34 cellular contexts compared by ENCODE assay signal in genomic region chr2:191833356-191833755, GRCh38. TPM values are rescaled to one million over a fixed set of nuclear protein-coding genes. Genes with fewer than 3 reads are reported as not detected.
"Had no signal": no experiment of that assay in that cellular context is flagged by ENCODE, and none has a peak within 500 bp of the region (broad histone marks: within the 10 kb centered on the region; RNA-seq: fewer than 3 reads in every experiment).

No MANE protein-coding gene starts in this region.

- H2AFZ ChIP-seq: PC-9 had no signal

- H3K27me3 ChIP-seq: SJCRH30 had no signal

- FAIRE-seq: RCC 7860 had no signal

- H3K4me1 ChIP-seq: SJCRH30 had no signal

- H3K27ac ChIP-seq: KMS-11, PC-9, RWPE1, SJCRH30, SK-N-MC had no signal

- DNase-seq: Karpas-422, KBM-7, MM.1S, MV-4-11, NCI-H1092, NCI-H1105, NCI-H1417 treated with DMSO at 0.1 percent for 48 hours, NCI-H1436 treated with DMSO at 0.1 percent for 48 hours, NCI-H1694 treated with DMSO at 0.1 percent for 48 hours, NCI-H187 treated with DMSO at 0.1 percent for 48 hours, NCI-H2029, NCI-H2081, NCI-H2171 treated with DMSO at 0.1 percent for 48 hours, NCI-H2227 treated with DMSO at 0.1 percent for 48 hours, NCI-H345, NCI-H446, NCI-H524, NCI-H526, NCI-H69, NCI-H748 treated with DMSO at 0.1 percent for 48 hours, NCI-H82, PC-9, SHP77, SIG-M5, SJCRH30 had no signal

- H3K9ac ChIP-seq: KMS-11 had no signal

- H3K4me2 ChIP-seq: KMS-11, PC-9 had no signal

- H3K9me3 ChIP-seq: SJCRH30 had no signal

- ATAC-seq: Panc1, Right ventricle myocardium inferior, SK-N-SH treated with all-trans-retinoic acid at 6 μM for 48 hours had no signal

- H3K4me3 ChIP-seq: PC-9, SJCRH30, SK-N-MC had no signal

RNA-seq across cellular contexts. Expression of gene CAVIN2, which starts 13.5 kb away (rescaled TPM):
- total RNA-seq: RPMI7951, SK-MEL-5 had no signal
